In genomic region chr10:116868722-116869121, GRCh38 we compare ENCODE assay signal across 13 cellular contexts.
DNase-seq lines count a peak whose midpoint lies in the region; ATAC-seq lines count a peak whose summit lies in the region.
"Had no signal": no experiment of that assay in that cellular context is flagged by ENCODE, and none has a peak within 500 bp of the region (broad histone marks: within the 10 kb centered on the region; RNA-seq: fewer than 3 reads in every experiment).

No MANE protein-coding gene starts in this region.

- no peak for ATAC-seq in HG02678 (IDR thresholded peaks at IDR 0.05; ENCODE audit: unreplicated experiment)
- ATAC-seq in HG03432 (IDR thresholded peaks at IDR 0.05; ENCODE audit: unreplicated experiment), result no peak
- ATAC-seq: HepG2 had no signal

- DNase-seq in NCI-H2171 treated with DMSO at 0.1 percent for 48 hours (lab: John Stamatoyannopoulos, UW) (peak; percentile 1), NCI-H2171 (lab: John Stamatoyannopoulos, UW) (no peak), DMS 273 (lab: John Stamatoyannopoulos, UW; ENCODE audit: unreplicated experiment) (peak; percentile 86), NCI-H1694 (lab: John Stamatoyannopoulos, UW) (peak; percentile 1), NCI-H69 (lab: John Stamatoyannopoulos, UW) (peak; percentile 55), inferior parietal cortex (ENCODE audit: extremely low spot score) (no peak)
- DNase-seq: ACHN; CD4-positive, CD25-positive, alpha-beta regulatory T cell; DMS79 treated with DMSO at 0.1 percent for 48 hours; EL had no signal

Comparison
In these comparisons a context has a peak if more than half of its experiments do, and no peak if none do; other contexts are left out.
1. DNase-seq: peak in NCI-H2171 treated with DMSO at 0.1 percent for 48 hours (single experiment), DMS 273 (single experiment), NCI-H1694 (single experiment) and NCI-H69 (single experiment); none in NCI-H2171 (single experiment) and inferior parietal cortex (single experiment).